19 cellular contexts compared by ENCODE assay signal in the genomic region with DNA sequence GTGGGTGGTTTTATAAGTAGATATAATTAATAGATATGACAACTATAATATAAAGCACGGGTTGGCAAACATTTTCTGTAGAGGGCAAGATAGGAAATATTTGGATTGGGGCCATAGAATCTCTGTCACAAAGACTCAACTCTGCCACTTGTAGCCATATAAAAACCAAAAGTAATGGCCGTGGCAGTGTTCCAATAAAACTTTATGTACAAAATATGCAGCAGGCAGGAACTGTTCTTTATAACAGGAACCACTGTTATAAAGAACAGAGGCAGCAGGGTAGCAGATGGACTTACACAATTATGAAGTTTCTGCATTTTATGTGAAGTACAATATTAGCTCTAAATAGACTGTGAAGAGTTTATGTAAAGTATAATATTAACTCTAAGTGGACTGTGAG. TPM values are rescaled to one million over a fixed set of nuclear protein-coding genes. Genes with fewer than 3 reads are reported as not detected.
DNase-seq lines count a peak whose midpoint lies in the region; ATAC-seq, FAIRE-seq and TF ChIP-seq lines count a peak whose summit lies in the region.
"Had no signal": no experiment of that assay in that cellular context is flagged by ENCODE, and none has a peak within 500 bp of the region (broad histone marks: within the 10 kb centered on the region; RNA-seq: fewer than 3 reads in every experiment).

No MANE protein-coding gene starts in this region.

- SMC1A ChIA-PET in GM12878 (lab: Charles Lee; ENCODE audit: uncharacterized antibody, unreplicated experiment): interaction anchor here (2.0 kb wide), 1 partner anchor 16 kb away, joined by 4 read pairs; no protein-coding TSS in a partner anchor

- intact Hi-C loops in GM12878 (cut with micrococcal nuclease; ENCODE audit: unreplicated experiment): no loop called here

- no TSS peak for BruUV-seq in GM12878 (replicated peaks; lab: Mats Ljungman, UMichigan)

- TF ChIP-seq EP300 in GM12878 (IDR thresholded peaks at IDR 0.05; ENCODE audit: borderline replicate concordance in 1 of 2, control insufficient read depth in 1 of 2, low read depth in 2 of 2, low read length in 2 of 2): no peak

- peaks cover under 1% of the 10 kb centered on the region for H3K4me1 Mint-ChIP-seq in T-helper 17 cell
- H3K4me1 Mint-ChIP-seq: B cell; CD4-positive, alpha-beta memory T cell; H9 had no signal

- TF ChIP-seq RAD21 in GM12878 (IDR thresholded peaks at IDR 0.05; ENCODE audit: insufficient read depth, low read depth, low read length): no peak

- no peak for ATAC-seq in GM12878
- no peak for ATAC-seq in T-helper 17 cell

- 12% methylated on average over 2 of the region's 2 CpGs for WGBS in GM12878 (ENCODE audit: insufficient coverage, insufficient replicate concordance, low lambda C conversion rate, missing lambda C conversion rate)

- no peak overlapping the region for H3K4me2 ChIP-seq in GM12878 (ENCODE audit: control insufficient read depth, insufficient read depth)

- peak; percentile 20 for DNase-seq in SIG-M5 treated with dmso at 0.1 percent for 504 hours (lab: John Stamatoyannopoulos, UW; ENCODE audit: unreplicated experiment)
- DNase-seq in SIG-M5 (lab: John Stamatoyannopoulos, UW): no peak
- peak; percentile 71 for DNase-seq in LNCaP clone FGC (ENCODE audit: low read depth)
- no peak for DNase-seq in GM12878 (ENCODE audit: low read depth, low spot score)
- no peak for DNase-seq in T-helper 17 cell
- no peak for DNase-seq in HAP-1 (ENCODE audit: low spot score in 2 of 2)
- no peak for DNase-seq in GM13977 (ENCODE audit: low spot score)
- DNase-seq: C1 segment of cervical spinal cord; CD4-positive, alpha-beta memory T cell; DMS79 treated with DMSO at 0.1 percent for 48 hours; EL; GOT3; H9; HFFc6 had no signal

- H4K20me1 ChIP-seq in GM12878 (ENCODE audit: control insufficient read depth, insufficient read depth): no peaks in the 10 kb centered on the region

- H3K36me3 ChIP-seq in GM12878 (ENCODE audit: control insufficient read depth in 2 of 2, insufficient read depth in 2 of 2, low read length in 1 of 2) (no peaks in the 10 kb centered on the region), HAP-1 (replicated peaks) (no peaks in the 10 kb centered on the region)

- H3K27me3 Mint-ChIP-seq in T-helper 17 cell: peaks cover 42% of the 10 kb centered on the region

- CTCF ChIA-PET in GM12878 (lab: Yijun Ruan, JAX): no interaction called here

- H3K4me1 ChIP-seq in GM12878 (ENCODE audit: control insufficient read depth, insufficient read depth, low read length) (no peaks in the 10 kb centered on the region), HAP-1 (no peaks in the 10 kb centered on the region)

- RAD21 ChIA-PET in GM12878 (lab: Charles Lee; ENCODE audit: unreplicated experiment): no interaction called here

- H3K27ac Mint-ChIP-seq in T-helper 17 cell: no peak overlapping the region
- H3K27ac Mint-ChIP-seq: B cell; CD4-positive, alpha-beta memory T cell; H9; HFFc6 had no signal

- no peak for FAIRE-seq in GM12878 (lab: Jason Lieb, UNC)
- FAIRE-seq: G401.6, GM12892, GM19239, HTR-8/SVneo had no signal

- no peak overlapping the region for H3K4me3 ChIP-seq in LNCaP clone FGC (ENCODE audit: low read depth, low read length)
- H3K4me3 ChIP-seq in GM12878: no peak overlapping the region
- H3K4me3 ChIP-seq in HAP-1: no peak overlapping the region

- no peak overlapping the region for H3K27ac ChIP-seq in GM12878 (ENCODE audit: control insufficient read depth, insufficient read depth)

- no peaks in the 10 kb centered on the region for H3K79me2 ChIP-seq in GM12878 (ENCODE audit: control insufficient read depth, insufficient read depth, low read length)

- no peaks in the 10 kb centered on the region; the same call in 2 of the 3 replicates for H3K9me3 ChIP-seq in GM12878 (replicated peaks; ENCODE audit: control insufficient read depth, insufficient read depth, low read length)
- no peaks in the 10 kb centered on the region for H3K9me3 ChIP-seq in T-helper 17 cell (ENCODE audit: control insufficient read depth, low read length, poor library complexity, severe bottlenecking)
- no peaks in the 10 kb centered on the region for H3K9me3 ChIP-seq in HAP-1

- H3K27me3 ChIP-seq in GM12878 (replicated peaks in 1 of 2; ENCODE audit: control insufficient read depth in 2 of 2, insufficient read depth in 2 of 2, low read length in 1 of 2): 0 out of 4 replicates have a peak, but pooled peaks cover 0 to 1% of the 10 kb centered on the region in 2 experiments
- H3K27me3 ChIP-seq in HAP-1 (ENCODE audit: low read depth): no peaks in the 10 kb centered on the region

- TF ChIP-seq POLR2A in GM12878 (IDR thresholded peaks at IDR 0.05; ENCODE audit: low read depth, low read length): no peak

- in situ Hi-C loops in GM12878 (cut with MboI) (no loop called here), HAP-1 (cut with MboI; ENCODE audit: low sequenced_read_pairs) (no loop called here), GM13977 (cut with MboI; ENCODE audit: low pct_unique_long_range_greater_than_20kb, low sequenced_read_pairs, unreplicated experiment) (no loop called here)

- H3K36me3 Mint-ChIP-seq in T-helper 17 cell (ENCODE audit: low read depth): no peaks in the 10 kb centered on the region
- H3K36me3 Mint-ChIP-seq: CD4-positive, alpha-beta memory T cell had no signal

- no peak overlapping the region for H3K9ac ChIP-seq in GM12878 (ENCODE audit: control insufficient read depth, insufficient read depth, low read length)

- POLR2A ChIA-PET in GM12878 (lab: Charles Lee): no interaction called here

- H3K4me3 Mint-ChIP-seq in T-helper 17 cell: no peak overlapping the region
- H3K4me3 Mint-ChIP-seq: B cell; CD4-positive, alpha-beta memory T cell; H9; HFFc6 had no signal

- TF ChIP-seq CTCF in LNCaP clone FGC (IDR thresholded peaks at IDR 0.05; ENCODE audit: control insufficient read depth, extremely low read depth, insufficient read depth) (no peak), GM12878 (IDR thresholded peaks at IDR 0.05 in 2 of 3, conservative IDR thresholded peaks at IDR 0.05 in 1 of 3; ENCODE audit: control insufficient read depth in 2 of 3, extremely low read depth in 1 of 3, insufficient read depth in 1 of 3, low read depth in 3 of 3, low read length in 3 of 3) (no peak), GM13977 (IDR thresholded peaks at IDR 0.05; ENCODE audit: extremely low read depth, insufficient read depth, missing control alignments) (no peak)

- no peak overlapping the region for H2AFZ ChIP-seq in GM12878 (ENCODE audit: control insufficient read depth, low read depth, low read length)

TF ChIP-seq in GM12878, 131 proteins besides CTCF, POLR2A, EP300 and RAD21:
- TF ChIP-seq, protein P1, sequence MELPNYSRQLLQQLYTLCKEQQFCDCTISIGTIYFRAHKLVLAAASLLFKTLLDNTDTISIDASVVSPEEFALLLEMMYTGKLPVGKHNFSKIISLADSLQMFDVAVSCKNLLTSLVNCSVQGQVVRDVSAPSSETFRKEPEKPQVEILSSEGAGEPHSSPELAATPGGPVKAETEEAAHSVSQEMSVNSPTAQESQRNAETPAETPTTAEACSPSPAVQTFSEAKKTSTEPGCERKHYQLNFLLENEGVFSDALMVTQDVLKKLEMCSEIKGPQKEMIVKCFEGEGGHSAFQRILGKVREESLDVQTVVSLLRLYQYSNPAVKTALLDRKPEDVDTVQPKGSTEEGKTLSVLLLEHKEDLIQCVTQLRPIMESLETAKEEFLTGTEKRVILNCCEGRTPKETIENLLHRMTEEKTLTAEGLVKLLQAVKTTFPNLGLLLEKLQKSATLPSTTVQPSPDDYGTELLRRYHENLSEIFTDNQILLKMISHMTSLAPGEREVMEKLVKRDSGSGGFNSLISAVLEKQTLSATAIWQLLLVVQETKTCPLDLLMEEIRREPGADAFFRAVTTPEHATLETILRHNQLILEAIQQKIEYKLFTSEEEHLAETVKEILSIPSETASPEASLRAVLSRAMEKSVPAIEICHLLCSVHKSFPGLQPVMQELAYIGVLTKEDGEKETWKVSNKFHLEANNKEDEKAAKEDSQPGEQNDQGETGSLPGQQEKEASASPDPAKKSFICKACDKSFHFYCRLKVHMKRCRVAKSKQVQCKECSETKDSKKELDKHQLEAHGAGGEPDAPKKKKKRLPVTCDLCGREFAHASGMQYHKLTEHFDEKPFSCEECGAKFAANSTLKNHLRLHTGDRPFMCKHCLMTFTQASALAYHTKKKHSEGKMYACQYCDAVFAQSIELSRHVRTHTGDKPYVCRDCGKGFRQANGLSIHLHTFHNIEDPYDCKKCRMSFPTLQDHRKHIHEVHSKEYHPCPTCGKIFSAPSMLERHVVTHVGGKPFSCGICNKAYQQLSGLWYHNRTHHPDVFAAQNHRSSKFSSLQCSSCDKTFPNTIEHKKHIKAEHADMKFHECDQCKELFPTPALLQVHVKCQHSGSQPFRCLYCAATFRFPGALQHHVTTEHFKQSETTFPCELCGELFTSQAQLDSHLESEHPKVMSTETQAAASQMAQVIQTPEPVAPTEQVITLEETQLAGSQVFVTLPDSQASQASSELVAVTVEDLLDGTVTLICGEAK (IDR thresholded peaks at IDR 0.05; ENCODE audit: borderline replicate concordance): peak; percentile 83
- no peak for TF ChIP-seq NFXL1 (IDR thresholded peaks at IDR 0.05; ENCODE audit: borderline replicate concordance)

RNA-seq across cellular contexts. Expression of gene QSOX1, which starts 16.9 kb away (rescaled TPM):
- 46.4 and 46.6 TPM in 2 replicates for total RNA-seq in GM12878 (2013; cell fraction: nucleolus; rRNA removed)
- total RNA-seq in GM12878 (2014; rRNA removed) (12.6 and 17.2 TPM in 2 replicates), GM12878 (2014; rRNA removed; fragmentation: Illumina TruSeq; extraction: Trizol) (5.5 and 7.2 TPM in 2 replicates), GM12878 (2021) (31.3 and 32.0 TPM in 2 replicates), T-helper 17 cell (10 to 100 TPM; 22.0 to 25.0 TPM)
- polyA plus RNA-seq in GM12878 (2011; ENCODE audit: low read depth): 7.4 TPM
- polyA plus RNA-seq in GM12878 (2011; rRNA removed) (17.8 and 25.1 TPM in 2 replicates), GM12878 (2014; fragmentation: Illumina TruSeq; extraction: Trizol) (3.6 and 10.0 TPM in 2 replicates), GM12878 (2014; fragmentation: Nextera tagmentation; extraction: Ambion mirVana) (1 to 10 TPM; 1.8 to 6.1 TPM), GM12878 (2014; rRNA removed) (12.5 and 14.8 TPM in 2 replicates), GM12878 (2016; fragmentation: Nextera tagmentation; extraction: Ambion mirVana) (10 to 100 TPM; 10.4 to 12.0 TPM)
- polyA plus RNA-seq in GM12878 (2011; cell fraction: cytosol; rRNA removed): 31.7 and 38.8 TPM in 2 replicates
- 56.5 and 61.2 TPM in 2 replicates for polyA plus RNA-seq in GM12878 (2011; cell fraction: nucleus; rRNA removed)
- polyA plus RNA-seq in GM12878 (2012): 14.6 and 16.4 TPM in 2 replicates
- 13.1 and 24.4 TPM in 2 replicates for polyA minus RNA-seq in GM12878 (2011; rRNA and poly(A)+ RNA removed)
- 10.0 and 11.4 TPM in 2 replicates for polyA minus RNA-seq in GM12878 (2011; cell fraction: cytosol; rRNA and poly(A)+ RNA removed)
- polyA minus RNA-seq in GM12878 (2011; cell fraction: nucleus; rRNA and poly(A)+ RNA removed): 11.0 and 14.4 TPM in 2 replicates

Comparison
In these comparisons a context has a peak if more than half of its experiments do, and no peak if none do; other contexts are left out.
1. DNase-seq: peak in SIG-M5 treated with dmso at 0.1 percent for 504 hours (single experiment) and LNCaP clone FGC (single experiment); none in SIG-M5 (single experiment), GM12878 (single experiment), T-helper 17 cell (0 of 3), HAP-1 (0 of 2) and GM13977 (single experiment).